ENCODE assay signal across 35 cellular contexts in genomic region chr13:42571895-42572294, GRCh38. TPM values are rescaled to one million over a fixed set of nuclear protein-coding genes. Genes with fewer than 3 reads are reported as not detected.
"Had no signal": no experiment of that assay in that cellular context is flagged by ENCODE, and none has a peak within 500 bp of the region (broad histone marks: within the 10 kb centered on the region; RNA-seq: fewer than 3 reads in every experiment).

No MANE protein-coding gene starts in this region.

- H3K79me2 ChIP-seq: parathyroid adenoma had no signal

- H3K27ac Mint-ChIP-seq: naive B cell; naive thymus-derived CD8-positive, alpha-beta T cell; nephron progenitor cell; progenitor cell of endocrine pancreas; stimulated activated memory B cell treated with anti-CD40 and anti-IgM and Interleukin-4, amounts not matched to agents 10 μg/mL and 1 μg/mL and 100 μg/mL, for 72 hours; stimulated activated naive CD8-positive, alpha-beta T cell treated with anti-CD3 and anti-CD28 coated beads, Interleukin-15, amount 100 ng/mL, for 72 hours had no signal

- H3K4me2 ChIP-seq: smooth muscle cell had no signal

- H3K36me3 Mint-ChIP-seq: naive B cell; naive thymus-derived CD8-positive, alpha-beta T cell; stimulated activated memory B cell treated with anti-CD40 and anti-IgM and Interleukin-4, amounts not matched to agents 10 μg/mL and 1 μg/mL and 100 μg/mL, for 72 hours had no signal

- H3K4me1 ChIP-seq: parathyroid adenoma, psoas muscle had no signal

- H3K27me3 ChIP-seq: testis, vagina had no signal

- H3K9ac ChIP-seq: parathyroid adenoma had no signal

- ATAC-seq: naive thymus-derived CD8-positive, alpha-beta T cell; psoas muscle; right cardiac atrium; sciatic nerve; stimulated activated memory B cell treated with anti-CD40 and anti-IgM and Interleukin-4, amounts not matched to agents 10 μg/mL and 1 μg/mL and 100 μg/mL, for 72 hours; stimulated activated naive CD8-positive, alpha-beta T cell treated with anti-CD3 and anti-CD28 coated beads, Interleukin-15, amount 100 ng/mL, for 72 hours; stimulated activated naive CD8-positive, alpha-beta T cell treated with anti-CD3 and anti-CD28 coated beads, Interleukin-15, Interleukin-2, amounts not matched to agents 100 U/mL and 50 U/mL, for 24 hours had no signal

- H2AFZ ChIP-seq: parathyroid adenoma had no signal

- DNase-seq: naive B cell; naive thymus-derived CD8-positive, alpha-beta T cell; nephron progenitor cell; nucleus accumbens; posterior cingulate gyrus; psoas muscle; right cardiac atrium; spleen; stimulated activated CD4-positive, alpha-beta T cell treated with anti-CD3 and anti-CD28 coated beads, Interleukin-12 subunit alpha, Interleukin-12 subunit beta, amount 100 ng/mL, for 4 hours; stimulated activated CD4-positive, alpha-beta T cell treated with anti-CD3 and anti-CD28 coated beads, Interleukin-1b, Interleukin-23, amount 100 ng/mL, for 48 hours; stimulated activated CD4-positive, alpha-beta T cell treated with anti-CD3 and anti-CD28 coated beads, Interleukin-4, amount 100 ng/mL, for 1 hour; stimulated activated CD4-positive, alpha-beta T cell treated with anti-CD3 and anti-CD28 coated beads, Interleukin-4, amount 100 ng/mL, for 4 hours; stimulated activated CD8-positive, alpha-beta memory T cell treated with anti-CD3 and anti-CD28 coated beads, Interleukin-4, amount 100 ng/mL, for 48 hours; stimulated activated naive CD4-positive, alpha-beta T cell; stimulated activated naive CD8-positive, alpha-beta T cell treated with anti-CD3 and anti-CD28 coated beads, Interleukin-15, amount 100 ng/mL, for 72 hours; stimulated activated naive CD8-positive, alpha-beta T cell treated with anti-CD3 and anti-CD28 coated beads, Interleukin-15, Interleukin-2, amounts not matched to agents 100 U/mL and 50 U/mL, for 24 hours; substantia nigra; testis; tibial artery; trophoblast cell; upper lobe of left lung had no signal

- H3K36me3 ChIP-seq: neutrophil, spleen, suprapubic skin, tibial artery, upper lobe of left lung, vagina had no signal

- H3K27ac ChIP-seq: neutrophil, parathyroid adenoma, psoas muscle, skin epidermis, spleen, suprapubic skin, testis, tibial artery, upper lobe of left lung, vagina had no signal

- H3K27me3 Mint-ChIP-seq: stimulated activated memory B cell treated with anti-CD40 and anti-IgM and Interleukin-4, amounts not matched to agents 10 μg/mL and 1 μg/mL and 100 μg/mL, for 72 hours had no signal

- H3K9me3 ChIP-seq: neutrophil, psoas muscle, testis, tibial artery, upper lobe of left lung, vagina had no signal

- H3K4me3 Mint-ChIP-seq: naive B cell; naive thymus-derived CD8-positive, alpha-beta T cell; nephron progenitor cell; neural crest cell; stimulated activated memory B cell treated with anti-CD40 and anti-IgM and Interleukin-4, amounts not matched to agents 10 μg/mL and 1 μg/mL and 100 μg/mL, for 72 hours; stimulated activated naive CD8-positive, alpha-beta T cell treated with anti-CD3 and anti-CD28 coated beads, Interleukin-15, amount 100 ng/mL, for 72 hours had no signal

- FAIRE-seq: urothelium cell line had no signal

- H3K4me3 ChIP-seq: psoas muscle, skin epidermis, smooth muscle cell, spleen, suprapubic skin, testis, tibial artery, upper lobe of left lung, vagina had no signal

RNA-seq across cellular contexts. Expression of gene TNFSF11, which starts 2.1 kb away (rescaled TPM):
- total RNA-seq: naive thymus-derived CD8-positive, alpha-beta T cell; neural crest cell; osteocyte; progenitor cell of endocrine pancreas; psoas muscle; renal cortical epithelial cell; sciatic nerve; smooth muscle cell; upper lobe of left lung; ureter; vagina had no signal
- polyA plus RNA-seq: naive thymus-derived CD8-positive, alpha-beta T cell; psoas muscle; right cardiac atrium; smooth muscle cell had no signal
